In the genomic region with DNA sequence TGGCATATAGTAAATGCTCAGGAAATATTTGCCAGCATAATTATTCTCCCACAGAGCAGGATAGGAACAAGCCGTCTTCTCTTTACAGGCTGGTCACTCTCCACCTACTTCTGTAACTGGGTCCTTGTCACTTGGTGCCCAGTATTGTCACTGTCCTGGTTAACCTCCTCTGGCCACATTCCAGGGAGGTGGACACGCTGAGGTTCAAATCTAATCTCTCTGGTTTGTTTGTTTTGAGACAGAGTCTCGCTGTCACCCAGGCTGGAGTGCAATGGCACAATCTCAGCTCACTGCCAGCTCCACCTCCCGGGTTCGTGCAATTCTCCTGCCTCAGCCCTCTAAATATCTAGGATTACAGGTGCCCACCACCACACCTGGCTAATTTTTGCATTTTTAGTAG, we compare ENCODE assay signal across 15 cellular contexts. TPM values are rescaled to one million over a fixed set of nuclear protein-coding genes. Genes with fewer than 3 reads are reported as not detected.
A peak's percentile ranks its signal among the peaks of the same experiment; 100 is the strongest.
DNase-seq lines count a peak whose midpoint lies in the region; ATAC-seq, FAIRE-seq and TF ChIP-seq lines count a peak whose summit lies in the region.
"Had no signal": no experiment of that assay in that cellular context is flagged by ENCODE, and none has a peak within 500 bp of the region (broad histone marks: within the 10 kb centered on the region; RNA-seq: fewer than 3 reads in every experiment).

No MANE protein-coding gene starts in this region.

- no peak overlapping the region for H2AFZ ChIP-seq in HepG2 (ENCODE audit: low read length)

- BruUV-seq in HepG2 (replicated peaks; lab: Mats Ljungman, UMichigan) = no TSS peak

- peak overlapping the region; percentile 46 for H3K27ac Mint-ChIP-seq in activated naive CD8-positive, alpha-beta T cell
- H3K27ac Mint-ChIP-seq in activated naive CD8-positive, alpha-beta T cell treated with anti-CD3 and anti-CD28 coated beads for 36 hours = no peak overlapping the region
- peak overlapping the region; percentile 60 to 93 for H3K27ac Mint-ChIP-seq in T-cell
- peak overlapping the region; percentile 43 for H3K27ac Mint-ChIP-seq in stimulated activated effector memory CD8-positive, alpha-beta T cell treated with anti-CD3 and anti-CD28 coated beads, Interleukin-12 subunit alpha, Interleukin-12 subunit beta, amount 100 ng/mL, for 72 hours
- H3K27ac Mint-ChIP-seq: CD14-positive monocyte had no signal

- H3K36me3 Mint-ChIP-seq in activated naive CD8-positive, alpha-beta T cell = peaks cover 14% of the 10 kb centered on the region
- H3K36me3 Mint-ChIP-seq in activated naive CD8-positive, alpha-beta T cell treated with anti-CD3 and anti-CD28 coated beads for 36 hours = peaks cover 26% of the 10 kb centered on the region
- peaks cover 26% of the 10 kb centered on the region for H3K36me3 Mint-ChIP-seq in T-cell
- H3K36me3 Mint-ChIP-seq in stimulated activated effector memory CD8-positive, alpha-beta T cell treated with anti-CD3 and anti-CD28 coated beads, Interleukin-12 subunit alpha, Interleukin-12 subunit beta, amount 100 ng/mL, for 72 hours = peaks cover 57% of the 10 kb centered on the region
- H3K36me3 Mint-ChIP-seq: CD14-positive monocyte had no signal

- no peaks in the 10 kb centered on the region for H3K79me2 ChIP-seq in HepG2 (ENCODE audit: insufficient read depth, low read length)

- DNase-seq in activated naive CD8-positive, alpha-beta T cell treated with anti-CD3 and anti-CD28 coated beads for 36 hours = no peak
- no peak for DNase-seq in T-cell
- peak; percentile 49 for DNase-seq in HepG2 (ENCODE audit: low spot score)
- no peak for DNase-seq in stimulated activated effector memory CD8-positive, alpha-beta T cell treated with anti-CD3 and anti-CD28 coated beads, Interleukin-12 subunit alpha, Interleukin-12 subunit beta, amount 100 ng/mL, for 72 hours (ENCODE audit: low spot score in 2 of 2)
- no peak for DNase-seq in ureter (ENCODE audit: low spot score)
- DNase-seq: DMS153, GF-D8, HCEC 1CT had no signal

- peaks cover 6% of the 10 kb centered on the region; the same call in 1 of the 2 replicates for H3K4me1 ChIP-seq in HepG2 (ENCODE audit: insufficient read depth, low read length)

- no peak for TF ChIP-seq POLR2A in HepG2 (IDR thresholded peaks at IDR 0.05; ENCODE audit: insufficient read depth in 1 of 2, low read depth in 2 of 2, low read length in 2 of 2)

- TF ChIP-seq RAD21 in HepG2 (CRISPR knock-in tag; IDR thresholded peaks at IDR 0.05) = no peak

- 7% methylated on average over 5 of the region's 5 CpGs for WGBS in HepG2 (ENCODE audit: low lambda C conversion rate)

- TF ChIP-seq EP300 in HepG2 (IDR thresholded peaks at IDR 0.05; ENCODE audit: low read depth in 2 of 2, low read length in 2 of 2) = no peak
- no peak for TF ChIP-seq EP300 in HepG2 (CRISPR knock-in tag; IDR thresholded peaks at IDR 0.05; ENCODE audit: borderline replicate concordance)

- POLR2A ChIA-PET in T-cell (lab: Charles Lee) (interaction anchor here in 1 of 2 donors (0.6 kb wide), 1 partner anchor 8 kb away, joined by 3 read pairs; no protein-coding TSS in a partner anchor), HepG2 (lab: Yijun Ruan, JAX) (no interaction called here)

- TF ChIP-seq CTCF in HepG2 (CRISPR knock-in tag; IDR thresholded peaks at IDR 0.05) = no peak

- CTCF ChIA-PET in T-cell (lab: Charles Lee) (no interaction called here), HepG2 (lab: Yijun Ruan, JAX; ENCODE audit: low intra/inter-chr PET ratio, low total read pairs) (no interaction called here)

- H4K20me1 ChIP-seq in HepG2 (ENCODE audit: insufficient read depth, low read length) = peaks cover 2% of the 10 kb centered on the region; the same call in 1 of the 2 replicates

- FAIRE-seq in HepG2 (lab: Jason Lieb, UNC) = no peak
- FAIRE-seq: GM19239, H1 had no signal

- H3K4me3 ChIP-seq in HepG2 (replicated peaks in 1 of 3; ENCODE audit: insufficient read depth in 1 of 3, low read depth in 2 of 3, low read length in 3 of 3) = no peak overlapping the region

- no peaks in the 10 kb centered on the region for H3K9me3 Mint-ChIP-seq in activated naive CD8-positive, alpha-beta T cell (ENCODE audit: low read depth)
- H3K9me3 Mint-ChIP-seq in activated naive CD8-positive, alpha-beta T cell treated with anti-CD3 and anti-CD28 coated beads for 36 hours = no peaks in the 10 kb centered on the region
- H3K9me3 Mint-ChIP-seq in T-cell = no peaks in the 10 kb centered on the region
- no peaks in the 10 kb centered on the region for H3K9me3 Mint-ChIP-seq in stimulated activated effector memory CD8-positive, alpha-beta T cell treated with anti-CD3 and anti-CD28 coated beads, Interleukin-12 subunit alpha, Interleukin-12 subunit beta, amount 100 ng/mL, for 72 hours

- in situ Hi-C loops in HepG2 (cut with HindIII; ENCODE audit: extremely low pct_ligation_motif_present, low pct_unique_long_range_greater_than_20kb) = no loop called here

- no peaks in the 10 kb centered on the region for H3K36me3 ChIP-seq in HepG2 (replicated peaks in 1 of 2; ENCODE audit: control insufficient read depth in 1 of 2, insufficient read depth in 2 of 2, low read length in 2 of 2)

- H3K4me2 ChIP-seq in HepG2 (ENCODE audit: low read depth, low read length) = no peak overlapping the region

- H3K27ac ChIP-seq in HepG2 (ENCODE audit: extremely low read length, insufficient read depth, low read length) = no peak overlapping the region
- H3K27ac ChIP-seq: 22Rv1 had no signal

- ATAC-seq in T-cell (replicated peaks in 1 of 4) (no peak), HepG2 (peak; percentile 17; the same call in 1 of the 3 replicates), GM21723 (IDR thresholded peaks at IDR 0.05; ENCODE audit: unreplicated experiment) (no peak), HG03196 (IDR thresholded peaks at IDR 0.05; ENCODE audit: unreplicated experiment) (no peak)
- no peak for ATAC-seq in stimulated activated effector memory CD8-positive, alpha-beta T cell treated with anti-CD3 and anti-CD28 coated beads, Interleukin-12 subunit alpha, Interleukin-12 subunit beta, amount 100 ng/mL, for 72 hours

- peaks cover 62% of the 10 kb centered on the region for H3K4me1 Mint-ChIP-seq in activated naive CD8-positive, alpha-beta T cell (ENCODE audit: low read depth)
- H3K4me1 Mint-ChIP-seq in activated naive CD8-positive, alpha-beta T cell treated with anti-CD3 and anti-CD28 coated beads for 36 hours = peaks cover 47% of the 10 kb centered on the region
- peaks cover 64 to 70% (median 70%) of the 10 kb centered on the region in 3 donors for H3K4me1 Mint-ChIP-seq in T-cell
- peaks cover 72% of the 10 kb centered on the region for H3K4me1 Mint-ChIP-seq in stimulated activated effector memory CD8-positive, alpha-beta T cell treated with anti-CD3 and anti-CD28 coated beads, Interleukin-12 subunit alpha, Interleukin-12 subunit beta, amount 100 ng/mL, for 72 hours

- H3K27me3 Mint-ChIP-seq in activated naive CD8-positive, alpha-beta T cell = no peaks in the 10 kb centered on the region
- H3K27me3 Mint-ChIP-seq in activated naive CD8-positive, alpha-beta T cell treated with anti-CD3 and anti-CD28 coated beads for 36 hours = no peaks in the 10 kb centered on the region
- no peaks in the 10 kb centered on the region for H3K27me3 Mint-ChIP-seq in T-cell

- H3K27me3 ChIP-seq in HepG2 (ENCODE audit: control insufficient read depth in 1 of 2, insufficient read depth in 2 of 2, low read length in 2 of 2) = peaks cover 3 to 46% of the 10 kb centered on the region in 2 experiments; a peak in 3 of 5 replicates

- H3K9ac ChIP-seq in HepG2 (ENCODE audit: insufficient read depth, low read depth, low read length) = no peak overlapping the region

- no peak overlapping the region for H3K4me3 Mint-ChIP-seq in activated naive CD8-positive, alpha-beta T cell
- H3K4me3 Mint-ChIP-seq in activated naive CD8-positive, alpha-beta T cell treated with anti-CD3 and anti-CD28 coated beads for 36 hours = no peak overlapping the region
- H3K4me3 Mint-ChIP-seq in T-cell = no peak overlapping the region
- H3K4me3 Mint-ChIP-seq in stimulated activated effector memory CD8-positive, alpha-beta T cell treated with anti-CD3 and anti-CD28 coated beads, Interleukin-12 subunit alpha, Interleukin-12 subunit beta, amount 100 ng/mL, for 72 hours = no peak overlapping the region
- H3K4me3 Mint-ChIP-seq: CD14-positive monocyte had no signal

- no peaks in the 10 kb centered on the region for H3K9me3 ChIP-seq in HepG2 (ENCODE audit: low read length)

- intact Hi-C loops in HepG2 (cut with micrococcal nuclease; ENCODE audit: unreplicated experiment) = no loop called here

RNA-seq across cellular contexts. Expression of a gene that starts 15.6 kb away (rescaled TPM):
- total RNA-seq in activated naive CD8-positive, alpha-beta T cell treated with anti-CD3 and anti-CD28 coated beads for 36 hours = 1 to 10 TPM; 8.5 to 9.7 TPM
- total RNA-seq in T-cell (10 to 100 TPM; 21.8 to 26.3 (median 23.4) TPM), HepG2 (2016; rRNA removed; fragmentation: Illumina TruSeq; extraction: Trizol) (0.15 and 0.18 TPM in 2 replicates), ureter (0.49 TPM)
- 0.09 TPM in 1 of 2 replicates, not detected in the other for total RNA-seq in HepG2 (2016; cell fraction: cytosol; rRNA removed; fragmentation: Illumina TruSeq; extraction: Trizol; ENCODE audit: low read depth)
- 0.19 and 0.25 TPM in 2 replicates for total RNA-seq in HepG2 (2016; cell fraction: insoluble cytoplasmic fraction; rRNA removed; fragmentation: Illumina TruSeq; extraction: Trizol)
- 0.22 and 0.28 TPM in 2 replicates for total RNA-seq in HepG2 (2016; cell fraction: membrane; rRNA removed; fragmentation: Illumina TruSeq; extraction: Trizol)
- total RNA-seq in HepG2 (2016; cell fraction: nucleus; rRNA removed; fragmentation: Illumina TruSeq; extraction: Trizol) = 0.13 and 0.16 TPM in 2 replicates
- polyA plus RNA-seq in HepG2 (2011; rRNA removed) = 0.17 and 0.26 TPM in 2 replicates
- 0.19 and 0.26 TPM in 2 replicates for polyA plus RNA-seq in HepG2 (2011; cell fraction: cytosol; rRNA removed)
- polyA plus RNA-seq in HepG2 (2011; cell fraction: nucleus; rRNA removed) = 0.59 and 0.61 TPM in 2 replicates
- polyA plus RNA-seq in HepG2 (2012) = 0.44 and 0.76 TPM in 2 replicates
- 0.06 and 0.08 TPM in 2 replicates for polyA plus RNA-seq in HepG2 (2016; cell fraction: cytosol; fragmentation: Illumina TruSeq; extraction: Trizol; ENCODE audit: low read depth)
- polyA plus RNA-seq in HepG2 (2016; cell fraction: insoluble cytoplasmic fraction; fragmentation: Illumina TruSeq; extraction: Trizol; ENCODE audit: low read depth) = 0.66 and 0.71 TPM in 2 replicates
- 0.19 and 0.34 TPM in 2 replicates for polyA plus RNA-seq in HepG2 (2016; cell fraction: membrane; fragmentation: Illumina TruSeq; extraction: Trizol; ENCODE audit: low read depth)
- 0.70 and 0.92 TPM in 2 replicates for polyA plus RNA-seq in HepG2 (2016; cell fraction: nucleus; fragmentation: Illumina TruSeq; extraction: Trizol; ENCODE audit: insufficient read depth, low read depth)
- 0.16 and 0.52 TPM in 2 replicates for polyA minus RNA-seq in HepG2 (2011; rRNA and poly(A)+ RNA removed; ENCODE audit: low replicate concordance)
- polyA minus RNA-seq in HepG2 (2011; cell fraction: cytosol; rRNA and poly(A)+ RNA removed) = 0.26 and 0.59 TPM in 2 replicates
- 0.13 and 0.25 TPM in 2 replicates for polyA minus RNA-seq in HepG2 (2011; cell fraction: nucleus; rRNA and poly(A)+ RNA removed)

RNA-seq across cellular contexts. Expression of a gene that starts 55.4 kb away (rescaled TPM):
- total RNA-seq in activated naive CD8-positive, alpha-beta T cell treated with anti-CD3 and anti-CD28 coated beads for 36 hours = not detected
- total RNA-seq in T-cell (1 to 10 TPM in 3 of 5 donors, under 1 TPM in 2; 0.70 to 4.6 (median 3.2) TPM), HepG2 (2016; rRNA removed; fragmentation: Illumina TruSeq; extraction: Trizol) (not detected in 2 replicates), ureter (7.2 TPM)
- total RNA-seq in HepG2 (2016; cell fraction: cytosol; rRNA removed; fragmentation: Illumina TruSeq; extraction: Trizol; ENCODE audit: low read depth) = 0.10 TPM in 1 of 2 replicates, not detected in the other
- total RNA-seq in HepG2 (2016; cell fraction: insoluble cytoplasmic fraction; rRNA removed; fragmentation: Illumina TruSeq; extraction: Trizol) = 0.21 and 0.45 TPM in 2 replicates
- not detected in 2 replicates for total RNA-seq in HepG2 (2016; cell fraction: membrane; rRNA removed; fragmentation: Illumina TruSeq; extraction: Trizol)
- 1.1 and 2.5 TPM in 2 replicates for total RNA-seq in HepG2 (2016; cell fraction: nucleus; rRNA removed; fragmentation: Illumina TruSeq; extraction: Trizol)
- polyA plus RNA-seq in HepG2 (2011; rRNA removed) = 0.25 and 0.50 TPM in 2 replicates
- 0.05 and 0.06 TPM in 2 replicates for polyA plus RNA-seq in HepG2 (2011; cell fraction: cytosol; rRNA removed)
- 0.66 and 1.1 TPM in 2 replicates for polyA plus RNA-seq in HepG2 (2011; cell fraction: nucleus; rRNA removed)
- 0.42 and 0.71 TPM in 2 replicates for polyA plus RNA-seq in HepG2 (2012)
- polyA plus RNA-seq in HepG2 (2016; cell fraction: cytosol; fragmentation: Illumina TruSeq; extraction: Trizol; ENCODE audit: low read depth) = 0.07 and 0.11 TPM in 2 replicates
- 0.13 TPM in 1 of 2 replicates, not detected in the other for polyA plus RNA-seq in HepG2 (2016; cell fraction: insoluble cytoplasmic fraction; fragmentation: Illumina TruSeq; extraction: Trizol; ENCODE audit: low read depth)
- polyA plus RNA-seq in HepG2 (2016; cell fraction: membrane; fragmentation: Illumina TruSeq; extraction: Trizol; ENCODE audit: low read depth) = not detected in 2 replicates
- polyA plus RNA-seq in HepG2 (2016; cell fraction: nucleus; fragmentation: Illumina TruSeq; extraction: Trizol; ENCODE audit: insufficient read depth, low read depth) = 3.2 and 5.2 TPM in 2 replicates
- 0.16 and 1.8 TPM in 2 replicates for polyA minus RNA-seq in HepG2 (2011; rRNA and poly(A)+ RNA removed; ENCODE audit: low replicate concordance)
- not detected in 2 replicates for polyA minus RNA-seq in HepG2 (2011; cell fraction: cytosol; rRNA and poly(A)+ RNA removed)
- 1.4 and 3.0 TPM in 2 replicates for polyA minus RNA-seq in HepG2 (2011; cell fraction: nucleus; rRNA and poly(A)+ RNA removed)
